Comparison of ENCODE assay signal across 1 cellular context in genomic region chr5:151093476-151093889, GRCh38.
TF ChIP-seq lines count a peak whose summit lies in the region.

No MANE protein-coding gene starts in this region.

TF ChIP-seq in SK-N-SH, 30 proteins besides CTCF, POLR2A, EP300 and RAD21 (continued from another document):
- TF ChIP-seq, protein P1, sequence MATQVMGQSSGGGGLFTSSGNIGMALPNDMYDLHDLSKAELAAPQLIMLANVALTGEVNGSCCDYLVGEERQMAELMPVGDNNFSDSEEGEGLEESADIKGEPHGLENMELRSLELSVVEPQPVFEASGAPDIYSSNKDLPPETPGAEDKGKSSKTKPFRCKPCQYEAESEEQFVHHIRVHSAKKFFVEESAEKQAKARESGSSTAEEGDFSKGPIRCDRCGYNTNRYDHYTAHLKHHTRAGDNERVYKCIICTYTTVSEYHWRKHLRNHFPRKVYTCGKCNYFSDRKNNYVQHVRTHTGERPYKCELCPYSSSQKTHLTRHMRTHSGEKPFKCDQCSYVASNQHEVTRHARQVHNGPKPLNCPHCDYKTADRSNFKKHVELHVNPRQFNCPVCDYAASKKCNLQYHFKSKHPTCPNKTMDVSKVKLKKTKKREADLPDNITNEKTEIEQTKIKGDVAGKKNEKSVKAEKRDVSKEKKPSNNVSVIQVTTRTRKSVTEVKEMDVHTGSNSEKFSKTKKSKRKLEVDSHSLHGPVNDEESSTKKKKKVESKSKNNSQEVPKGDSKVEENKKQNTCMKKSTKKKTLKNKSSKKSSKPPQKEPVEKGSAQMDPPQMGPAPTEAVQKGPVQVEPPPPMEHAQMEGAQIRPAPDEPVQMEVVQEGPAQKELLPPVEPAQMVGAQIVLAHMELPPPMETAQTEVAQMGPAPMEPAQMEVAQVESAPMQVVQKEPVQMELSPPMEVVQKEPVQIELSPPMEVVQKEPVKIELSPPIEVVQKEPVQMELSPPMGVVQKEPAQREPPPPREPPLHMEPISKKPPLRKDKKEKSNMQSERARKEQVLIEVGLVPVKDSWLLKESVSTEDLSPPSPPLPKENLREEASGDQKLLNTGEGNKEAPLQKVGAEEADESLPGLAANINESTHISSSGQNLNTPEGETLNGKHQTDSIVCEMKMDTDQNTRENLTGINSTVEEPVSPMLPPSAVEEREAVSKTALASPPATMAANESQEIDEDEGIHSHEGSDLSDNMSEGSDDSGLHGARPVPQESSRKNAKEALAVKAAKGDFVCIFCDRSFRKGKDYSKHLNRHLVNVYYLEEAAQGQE (IDR thresholded peaks at IDR 0.05; ENCODE audit: low read depth, low read length): no peak
- TF ChIP-seq YY1 (IDR thresholded peaks at IDR 0.05; ENCODE audit: low read depth) (no peak), JUND (IDR thresholded peaks at IDR 0.05) (peak; percentile 34; the same call in 1 of the 2 replicates), POLR2AphosphoS5 (IDR thresholded peaks at IDR 0.05; ENCODE audit: low read depth, low read length) (no peak), RFX5 (IDR thresholded peaks at IDR 0.05; ENCODE audit: low read length) (no peak), RXRA (IDR thresholded peaks at IDR 0.05; ENCODE audit: borderline replicate concordance, low read depth) (no peak), SIN3A (IDR thresholded peaks at IDR 0.05; ENCODE audit: borderline replicate concordance, low read depth, low read length) (peak; percentile 41; the same call in 1 of the 2 replicates), USF1 (IDR thresholded peaks at IDR 0.05; ENCODE audit: borderline replicate concordance, low read depth) (no peak), FOXM1 (IDR thresholded peaks at IDR 0.05; ENCODE audit: low read depth) (no peak), MXI1 (IDR thresholded peaks at IDR 0.05; ENCODE audit: low read depth, low read length) (no peak), TEAD4 (IDR thresholded peaks at IDR 0.05; ENCODE audit: borderline replicate concordance, insufficient read depth) (no peak)
- TF ChIP-seq, protein P2, sequence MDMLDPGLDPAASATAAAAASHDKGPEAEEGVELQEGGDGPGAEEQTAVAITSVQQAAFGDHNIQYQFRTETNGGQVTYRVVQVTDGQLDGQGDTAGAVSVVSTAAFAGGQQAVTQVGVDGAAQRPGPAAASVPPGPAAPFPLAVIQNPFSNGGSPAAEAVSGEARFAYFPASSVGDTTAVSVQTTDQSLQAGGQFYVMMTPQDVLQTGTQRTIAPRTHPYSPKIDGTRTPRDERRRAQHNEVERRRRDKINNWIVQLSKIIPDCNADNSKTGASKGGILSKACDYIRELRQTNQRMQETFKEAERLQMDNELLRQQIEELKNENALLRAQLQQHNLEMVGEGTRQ (IDR thresholded peaks at IDR 0.05; ENCODE audit: borderline replicate concordance, low read depth, low read length): no peak
